Comparison of ENCODE assay signal across 22 cellular contexts in the genomic region with DNA sequence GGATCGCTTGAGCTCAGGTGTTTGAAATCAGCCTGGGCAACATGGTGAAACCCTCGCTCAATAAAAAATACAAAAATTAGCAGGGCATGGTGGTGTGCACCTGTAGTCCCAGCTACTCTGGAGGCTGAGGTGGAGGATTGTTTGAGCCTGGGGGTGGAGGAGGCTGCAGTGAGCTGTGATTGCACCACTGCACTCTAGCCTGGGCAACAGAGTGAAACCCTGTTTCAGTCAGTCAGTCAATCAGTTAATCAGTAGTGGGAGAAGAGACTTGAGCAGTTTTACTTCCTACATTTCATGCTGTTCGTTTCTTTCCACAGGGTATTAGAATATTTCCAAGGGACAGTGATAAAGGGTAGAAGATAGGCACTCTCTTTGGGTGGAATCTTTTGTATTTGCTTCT. TPM values are rescaled to one million over a fixed set of nuclear protein-coding genes. Genes with fewer than 3 reads are reported as not detected.
DNase-seq lines count a peak whose midpoint lies in the region; ATAC-seq, FAIRE-seq and TF ChIP-seq lines count a peak whose summit lies in the region.
"Had no signal": no experiment of that assay in that cellular context is flagged by ENCODE, and none has a peak within 500 bp of the region (broad histone marks: within the 10 kb centered on the region; RNA-seq: fewer than 3 reads in every experiment).

No MANE protein-coding gene starts in this region.

- no peaks in the 10 kb centered on the region for H4K20me1 ChIP-seq in GM12878 (ENCODE audit: control insufficient read depth, insufficient read depth)
- peaks cover 40% of the 10 kb centered on the region for H4K20me1 ChIP-seq in neural progenitor cell (ENCODE audit: low read depth)

- no peak for TF ChIP-seq CTCF in CD14-positive monocyte (IDR thresholded peaks at IDR 0.05)
- no peak for TF ChIP-seq CTCF in GM12878 (IDR thresholded peaks at IDR 0.05 in 2 of 3, conservative IDR thresholded peaks at IDR 0.05 in 1 of 3; ENCODE audit: control insufficient read depth in 2 of 3, extremely low read depth in 1 of 3, insufficient read depth in 1 of 3, low read depth in 3 of 3, low read length in 3 of 3)
- TF ChIP-seq CTCF in neural progenitor cell (IDR thresholded peaks at IDR 0.05), result no peak
- no peak for TF ChIP-seq CTCF in ovary (IDR thresholded peaks at IDR 0.05)

- no peak for TF ChIP-seq EP300 in GM12878 (IDR thresholded peaks at IDR 0.05; ENCODE audit: borderline replicate concordance in 1 of 2, control insufficient read depth in 1 of 2, low read depth in 2 of 2, low read length in 2 of 2)
- TF ChIP-seq EP300 in ovary (IDR thresholded peaks at IDR 0.05), result no peak

- no peak overlapping the region for H2AFZ ChIP-seq in GM12878 (ENCODE audit: control insufficient read depth, low read depth, low read length)
- no peak overlapping the region for H2AFZ ChIP-seq in neural progenitor cell (replicated peaks)

- no peak for DNase-seq in CD14-positive monocyte (ENCODE audit: low spot score)
- DNase-seq in GM12878 (ENCODE audit: low read depth, low spot score), result no peak
- DNase-seq in neural progenitor cell (ENCODE audit: low spot score), result no peak
- no peak for DNase-seq in central memory CD4-positive, alpha-beta T cell
- DNase-seq in ovary, result no peak
- DNase-seq: CD8-positive, alpha-beta memory T cell; DMS53; EL; MG63; NCI-H1105 treated with DMSO at 0.1 percent for 48 hours; NCI-H1694; NCI-H748 treated with DMSO at 0.1 percent for 48 hours; RPMI8226; SHP77 treated with DMSO at 0.1 percent for 48 hours; SK-N-SH had no signal

- H3K4me1 Mint-ChIP-seq in CD14-positive monocyte (peaks cover 75% of the 10 kb centered on the region), neural progenitor cell (peaks cover 26% of the 10 kb centered on the region)

- no peak for FAIRE-seq in GM12878 (lab: Jason Lieb, UNC)
- FAIRE-seq: A549, GM12891 had no signal

- H3K9me3 ChIP-seq in HUES6 (ENCODE audit: control insufficient read depth, insufficient read depth, low read depth, low read length) (no peaks in the 10 kb centered on the region), GM12878 (replicated peaks; ENCODE audit: control insufficient read depth, insufficient read depth, low read length) (no peaks in the 10 kb centered on the region), neural progenitor cell (ENCODE audit: low read depth) (no peaks in the 10 kb centered on the region), ovary (no peaks in the 10 kb centered on the region)
- H3K9me3 ChIP-seq: A549, BLaER1, MG63, SK-N-SH had no signal

- no peak for TF ChIP-seq POLR2A in GM12878 (IDR thresholded peaks at IDR 0.05; ENCODE audit: low read depth, low read length)
- no peak for TF ChIP-seq POLR2A in ovary (IDR thresholded peaks at IDR 0.05)

- RAD21 ChIA-PET in GM12878 (lab: Charles Lee; ENCODE audit: unreplicated experiment), result interaction anchor here (1.2 kb wide), 1 partner anchor 8 kb away, joined by 4 read pairs; no protein-coding TSS in a partner anchor

- H3K79me2 ChIP-seq in GM12878 (ENCODE audit: control insufficient read depth, insufficient read depth, low read length) (peaks cover 6% of the 10 kb centered on the region), neural progenitor cell (ENCODE audit: low read depth) (peaks cover 45% of the 10 kb centered on the region)

- POLR2A ChIA-PET in GM12878 (lab: Charles Lee), result no interaction called here

- peaks cover 2% of the 10 kb centered on the region; the same call in 1 of the 2 replicates for H3K36me3 ChIP-seq in HUES6 (ENCODE audit: control insufficient read depth, insufficient read depth, low read length)
- H3K36me3 ChIP-seq in GM12878 (ENCODE audit: control insufficient read depth in 2 of 2, insufficient read depth in 2 of 2, low read length in 1 of 2), result peaks cover 1 to 8% of the 10 kb centered on the region in 2 experiments; a peak in 2 of 4 replicates
- H3K36me3 ChIP-seq in neural progenitor cell, result no peaks in the 10 kb centered on the region
- H3K36me3 ChIP-seq in ovary, result no peaks in the 10 kb centered on the region

- H3K36me3 Mint-ChIP-seq in CD14-positive monocyte, result peaks cover 45 to 69% of the 10 kb centered on the region in 2 donors
- H3K36me3 Mint-ChIP-seq in neural progenitor cell, result peaks cover 7% of the 10 kb centered on the region
- H3K36me3 Mint-ChIP-seq: IgD-negative memory B cell had no signal

- no peak for TF ChIP-seq RAD21 in GM12878 (IDR thresholded peaks at IDR 0.05; ENCODE audit: insufficient read depth, low read depth, low read length)

- ATAC-seq in GM12878, result peak; percentile 42; the same call in 2 of the 3 replicates
- no peak for ATAC-seq in HG02885 (IDR thresholded peaks at IDR 0.05; ENCODE audit: poor library complexity, unreplicated experiment)
- no peak for ATAC-seq in GM21360 (IDR thresholded peaks at IDR 0.05; ENCODE audit: unreplicated experiment)
- ATAC-seq: A549 had no signal

- BruUV-seq in GM12878 (replicated peaks; lab: Mats Ljungman, UMichigan), result no TSS peak

- H3K27me3 Mint-ChIP-seq in CD14-positive monocyte (ENCODE audit: low read depth in 3 of 3) (peaks cover 0 to 1% (median 0%) of the 10 kb centered on the region in 3 donors), neural progenitor cell (ENCODE audit: insufficient read depth, low read depth) (no peaks in the 10 kb centered on the region)
- H3K27me3 Mint-ChIP-seq: CD8-positive, alpha-beta memory T cell; IgD-negative memory B cell had no signal

- peak overlapping the region in 4 of 7 donors; percentile 35 to 78 (median 48) for H3K27ac Mint-ChIP-seq in CD14-positive monocyte
- no peak overlapping the region for H3K27ac Mint-ChIP-seq in neural progenitor cell
- H3K27ac Mint-ChIP-seq: IgD-negative memory B cell had no signal

- H3K9me3 Mint-ChIP-seq in CD14-positive monocyte, result no peaks in the 10 kb centered on the region
- H3K9me3 Mint-ChIP-seq in neural progenitor cell, result no peaks in the 10 kb centered on the region
- H3K9me3 Mint-ChIP-seq: CD8-positive, alpha-beta memory T cell; IgD-negative memory B cell had no signal

- intact Hi-C loops in CD14-positive monocyte (cut with micrococcal nuclease), result no loop called here
- intact Hi-C loops in GM12878 (cut with micrococcal nuclease; ENCODE audit: unreplicated experiment), result no loop called here
- intact Hi-C loops in ovary (cut with DNase I), result no loop called here

- CTCF ChIA-PET in GM12878 (lab: Yijun Ruan, JAX), result interaction anchor here (1.1 to 1.6 kb wide), 3 partner anchors 9 to 19 kb away, joined by 3 to 4 read pairs (median 3); partner anchors contain the start of gene MAP3K3

- H3K4me2 ChIP-seq in GM12878 (ENCODE audit: control insufficient read depth, insufficient read depth) (no peak overlapping the region), neural progenitor cell (peak overlapping the region; percentile 62)
- H3K4me2 ChIP-seq: A549, BLaER1, SK-N-SH had no signal

- H3K9ac ChIP-seq in HUES6 (ENCODE audit: low read length) (no peak overlapping the region), GM12878 (ENCODE audit: control insufficient read depth, insufficient read depth, low read length) (no peak overlapping the region), neural progenitor cell (no peak overlapping the region)
- H3K9ac ChIP-seq: BLaER1, SK-N-SH had no signal

- H3K4me3 Mint-ChIP-seq in CD14-positive monocyte (peak overlapping the region in 1 of 2 donors; percentile 15), neural progenitor cell (no peak overlapping the region)
- H3K4me3 Mint-ChIP-seq: CD8-positive, alpha-beta memory T cell had no signal

- SMC1A ChIA-PET in GM12878 (lab: Charles Lee; ENCODE audit: uncharacterized antibody, unreplicated experiment), result interaction anchor here (1.0 to 1.2 kb wide), 2 partner anchors 9 to 64 kb away, joined by 3 to 4 read pairs; partner anchors contain the start of gene MAP3K3

- peaks cover 44% of the 10 kb centered on the region for H3K4me1 ChIP-seq in HUES6 (ENCODE audit: control insufficient read depth, insufficient read depth, low read length)
- H3K4me1 ChIP-seq in GM12878 (ENCODE audit: control insufficient read depth, insufficient read depth, low read length), result no peaks in the 10 kb centered on the region
- peaks cover 28% of the 10 kb centered on the region for H3K4me1 ChIP-seq in neural progenitor cell
- H3K4me1 ChIP-seq in ovary (ENCODE audit: insufficient read depth), result peaks cover 3% of the 10 kb centered on the region
- H3K4me1 ChIP-seq: A549 had no signal

- H3K27ac ChIP-seq in HUES6 (ENCODE audit: low read depth, low read length) (peak overlapping the region; percentile 58; the same call in 1 of the 2 replicates), GM12878 (ENCODE audit: control insufficient read depth, insufficient read depth) (no peak overlapping the region), neural progenitor cell (peak overlapping the region; percentile 50), ovary (no peak overlapping the region)
- H3K27ac ChIP-seq: A549, BLaER1 had no signal

- H3K4me3 ChIP-seq in HUES6 (ENCODE audit: low read depth, low read length), result no peak overlapping the region
- no peak overlapping the region for H3K4me3 ChIP-seq in GM12878
- H3K4me3 ChIP-seq in neural progenitor cell, result no peak overlapping the region
- no peak overlapping the region for H3K4me3 ChIP-seq in ovary
- H3K4me3 ChIP-seq: A549, BLaER1, MG63 had no signal

- peaks cover 36% of the 10 kb centered on the region for H3F3A ChIP-seq in neural progenitor cell (ENCODE audit: low read depth)

- in situ Hi-C loops in GM12878 (cut with MboI), result no loop called here

- H3K27me3 ChIP-seq in HUES6 (ENCODE audit: control insufficient read depth, insufficient read depth, low read length) (no peaks in the 10 kb centered on the region), GM12878 (replicated peaks in 1 of 2; ENCODE audit: control insufficient read depth in 2 of 2, insufficient read depth in 2 of 2, low read length in 1 of 2) (no peaks in the 10 kb centered on the region), neural progenitor cell (no peaks in the 10 kb centered on the region), ovary (no peaks in the 10 kb centered on the region)
- H3K27me3 ChIP-seq: BLaER1, MG63 had no signal

- WGBS in GM12878 (ENCODE audit: insufficient coverage, insufficient replicate concordance, low lambda C conversion rate, missing lambda C conversion rate), result 70% methylated on average over 3 of the region's 3 CpGs
- 89 to 90% (median 90%) methylated on average over 3 of the region's 3 CpGs for WGBS in ovary, 3 donors

RNA-seq across cellular contexts. Expression of gene MAP3K3, which starts 8.8 kb away (rescaled TPM):
- polyA plus RNA-seq in CD14-positive monocyte, result 10 to 100 TPM; 52.2 to 63.6 TPM
- total RNA-seq in GM12878 (2013; cell fraction: nucleolus; rRNA removed), result 52.5 and 67.1 TPM in 2 replicates
- total RNA-seq in GM12878 (2014; rRNA removed), result 24.1 and 24.3 TPM in 2 replicates
- 16.0 and 17.2 TPM in 2 replicates for total RNA-seq in GM12878 (2014; rRNA removed; fragmentation: Illumina TruSeq; extraction: Trizol)
- total RNA-seq in GM12878 (2021), result 22.9 and 23.2 TPM in 2 replicates
- 6.2 TPM for polyA plus RNA-seq in GM12878 (2011; ENCODE audit: low read depth)
- polyA plus RNA-seq in GM12878 (2011; rRNA removed), result 11.6 and 13.8 TPM in 2 replicates
- polyA plus RNA-seq in GM12878 (2011; cell fraction: cytosol; rRNA removed), result 14.3 and 15.8 TPM in 2 replicates
- 30.2 and 35.7 TPM in 2 replicates for polyA plus RNA-seq in GM12878 (2011; cell fraction: nucleus; rRNA removed)
- 11.5 and 13.7 TPM in 2 replicates for polyA plus RNA-seq in GM12878 (2012)
- 10.3 and 16.1 TPM in 2 replicates for polyA plus RNA-seq in GM12878 (2014; fragmentation: Illumina TruSeq; extraction: Trizol)
- 1 to 10 TPM; 1.6 to 2.0 TPM for polyA plus RNA-seq in GM12878 (2014; fragmentation: Nextera tagmentation; extraction: Ambion mirVana)
- polyA plus RNA-seq in GM12878 (2014; rRNA removed), result 19.0 and 19.9 TPM in 2 replicates
- polyA plus RNA-seq in GM12878 (2016; fragmentation: Nextera tagmentation; extraction: Ambion mirVana), result 1 to 10 TPM; 3.4 to 5.3 TPM
- polyA minus RNA-seq in GM12878 (2011; rRNA and poly(A)+ RNA removed), result 18.0 and 23.0 TPM in 2 replicates
- polyA minus RNA-seq in GM12878 (2011; cell fraction: cytosol; rRNA and poly(A)+ RNA removed), result 6.5 and 7.6 TPM in 2 replicates
- 11.6 and 25.1 TPM in 2 replicates for polyA minus RNA-seq in GM12878 (2011; cell fraction: nucleus; rRNA and poly(A)+ RNA removed)
- 21.6 and 28.8 TPM in 2 replicates for total RNA-seq in neural progenitor cell (ENCODE audit: low replicate concordance)
- total RNA-seq in ovary, result 10 to 100 TPM; 32.2 to 41.0 (median 36.3) TPM
- 10 to 100 TPM; 34.0 to 36.4 TPM for polyA plus RNA-seq in ovary

RNA-seq across cellular contexts. Expression of gene TACO1, which starts 30.4 kb away (rescaled TPM):
- polyA plus RNA-seq in CD14-positive monocyte, result 10 to 100 TPM in 1 of 2 donors, 1 to 10 TPM in 1; 9.5 to 12.5 TPM
- 5.1 and 6.5 TPM in 2 replicates for total RNA-seq in GM12878 (2013; cell fraction: nucleolus; rRNA removed)
- 11.8 and 14.3 TPM in 2 replicates for total RNA-seq in GM12878 (2014; rRNA removed)
- 18.7 and 19.9 TPM in 2 replicates for total RNA-seq in GM12878 (2014; rRNA removed; fragmentation: Illumina TruSeq; extraction: Trizol)
- 31.0 and 31.1 TPM in 2 replicates for total RNA-seq in GM12878 (2021)
- polyA plus RNA-seq in GM12878 (2011; ENCODE audit: low read depth), result 17.7 TPM
- polyA plus RNA-seq in GM12878 (2011; rRNA removed), result 24.9 and 26.7 TPM in 2 replicates
- 22.9 and 35.9 TPM in 2 replicates for polyA plus RNA-seq in GM12878 (2011; cell fraction: cytosol; rRNA removed)
- 17.4 and 26.9 TPM in 2 replicates for polyA plus RNA-seq in GM12878 (2011; cell fraction: nucleus; rRNA removed)
- 19.5 and 20.0 TPM in 2 replicates for polyA plus RNA-seq in GM12878 (2012)
- polyA plus RNA-seq in GM12878 (2014; fragmentation: Illumina TruSeq; extraction: Trizol), result 27.1 and 27.3 TPM in 2 replicates
- 10 to 100 TPM in 1 of 2 experiments, 1 to 10 TPM in 1; 8.5 to 16.1 TPM for polyA plus RNA-seq in GM12878 (2014; fragmentation: Nextera tagmentation; extraction: Ambion mirVana)
- 30.8 and 32.7 TPM in 2 replicates for polyA plus RNA-seq in GM12878 (2014; rRNA removed)
- 10 to 100 TPM; 33.7 to 38.6 TPM for polyA plus RNA-seq in GM12878 (2016; fragmentation: Nextera tagmentation; extraction: Ambion mirVana)
- 13.6 and 15.0 TPM in 2 replicates for polyA minus RNA-seq in GM12878 (2011; rRNA and poly(A)+ RNA removed)
- 5.3 and 8.7 TPM in 2 replicates for polyA minus RNA-seq in GM12878 (2011; cell fraction: cytosol; rRNA and poly(A)+ RNA removed)
- polyA minus RNA-seq in GM12878 (2011; cell fraction: nucleus; rRNA and poly(A)+ RNA removed), result 2.7 and 5.4 TPM in 2 replicates
- total RNA-seq in neural progenitor cell (ENCODE audit: low replicate concordance), result 15.4 and 18.3 TPM in 2 replicates
- 10 to 100 TPM in 6 of 7 donors, 1 to 10 TPM in 1; 7.4 to 17.7 (median 12.5) TPM for total RNA-seq in ovary
- polyA plus RNA-seq in ovary, result 10 to 100 TPM; 13.2 to 24.9 TPM

Comparison
In these comparisons a context has a peak if more than half of its experiments do, and no peak if none do; other contexts are left out.
1. H3K27ac ChIP-seq: peak in HUES6 (single experiment) and neural progenitor cell (single experiment); none in GM12878 (single experiment) and ovary (0 of 2).